In genomic region chr1:225921734-225922709, GRCh38 we compare ENCODE assay signal across 1 cellular context.
TF ChIP-seq lines count a peak whose summit lies in the region.

No MANE protein-coding gene starts in this region.

TF ChIP-seq in HEK293, 187 proteins besides CTCF, POLR2A, EP300 and RAD21 (continued from another document):
- TF ChIP-seq HIC1 (tag by site-specific recombination; IDR thresholded peaks at IDR 0.05) (peak; percentile 61; the same call in 1 of the 2 replicates), ZNF701 (tag by site-specific recombination; IDR thresholded peaks at IDR 0.05) (no peak), HOXA7 (CRISPR knock-in tag; IDR thresholded peaks at IDR 0.05; ENCODE audit: borderline replicate concordance) (no peak), ZNF747 (tag by site-specific recombination; IDR thresholded peaks at IDR 0.05) (no peak)
